Comparison of ENCODE assay signal across 34 cellular contexts in genomic region chr1:14482784-14483183, GRCh38.
"Had no signal": no experiment of that assay in that cellular context is flagged by ENCODE, and none has a peak within 500 bp of the region (broad histone marks: within the 10 kb centered on the region; RNA-seq: fewer than 3 reads in every experiment).

No MANE protein-coding gene starts in this region.

- DNase-seq: Karpas-422, Kasumi-1, MG63, MM.1S, MV-4-11, NCI-H1048, NCI-H1092, NCI-H1092 treated with DMSO at 0.1 percent for 48 hours, NCI-H1105, NCI-H1105 treated with DMSO at 0.1 percent for 48 hours, NCI-H1417, NCI-H1417 treated with DMSO at 0.1 percent for 48 hours, NCI-H1436, NCI-H1436 treated with DMSO at 0.1 percent for 48 hours, NCI-H146, NCI-H1694, NCI-H1694 treated with DMSO at 0.1 percent for 48 hours, NCI-H187, NCI-H187 treated with DMSO at 0.1 percent for 48 hours, NCI-H1930, NCI-H2029, NCI-H2029 treated with DMSO at 0.1 percent for 48 hours, NCI-H2081, NCI-H2081 treated with DMSO at 0.1 percent for 48 hours, NCI-H2107, NCI-H2171, NCI-H2171 treated with DMSO at 0.1 percent for 48 hours, NCI-H2227 treated with DMSO at 0.1 percent for 48 hours, NCI-H226, NCI-H345, NCI-H446, NCI-H446 treated with DMSO at 0.1 percent for 48 hours, NCI-H510A, NCI-H510A treated with DMSO at 0.1 percent for 48 hours had no signal

- H3K4me3 ChIP-seq: MG63 had no signal

- H3K27me3 ChIP-seq: MG63 had no signal

- H3K36me3 ChIP-seq: MG63 had no signal
